Comparison of ENCODE assay signal across 12 cellular contexts in genomic region chr3:65951836-65952505, GRCh38.
A peak's percentile ranks its signal among the peaks of the same experiment; 100 is the strongest.
DNase-seq lines count a peak whose midpoint lies in the region; ATAC-seq, FAIRE-seq and TF ChIP-seq lines count a peak whose summit lies in the region.
"Had no signal": no experiment of that assay in that cellular context is flagged by ENCODE, and none has a peak within 500 bp of the region (broad histone marks: within the 10 kb centered on the region; RNA-seq: fewer than 3 reads in every experiment).

No MANE protein-coding gene starts in this region.

- H3K4me3 Mint-ChIP-seq in MCF 10A (ENCODE audit: unreplicated experiment) (no peak overlapping the region), astrocyte (ENCODE audit: unreplicated experiment) (peak overlapping the region; percentile 65)

- H3K9ac ChIP-seq in astrocyte (ENCODE audit: low read length) = no peak overlapping the region

- TF ChIP-seq CTCF in breast epithelium (IDR thresholded peaks at IDR 0.05) (no peak), MCF 10A (IDR thresholded peaks at IDR 0.05; ENCODE audit: unreplicated experiment) (no peak), astrocyte (IDR thresholded peaks at IDR 0.05; ENCODE audit: insufficient read depth, low read depth, low read length) (no peak), lower lobe of right lung (IDR thresholded peaks at IDR 0.05) (no peak), upper lobe of left lung (IDR thresholded peaks at IDR 0.05) (no peak)

- H4K20me1 ChIP-seq in astrocyte (ENCODE audit: insufficient read depth, low read length) = no peaks in the 10 kb centered on the region

- peak overlapping the region; percentile 46 for H3K4me2 ChIP-seq in astrocyte (ENCODE audit: low read length)

- H3K27me3 ChIP-seq in breast epithelium (no peaks in the 10 kb centered on the region), astrocyte (ENCODE audit: insufficient read depth, low read length) (no peaks in the 10 kb centered on the region), lower lobe of right lung (ENCODE audit: low read depth) (no peaks in the 10 kb centered on the region), upper lobe of left lung (no peaks in the 10 kb centered on the region)

- TF ChIP-seq POLR2A in breast epithelium (IDR thresholded peaks at IDR 0.05) = no peak
- TF ChIP-seq POLR2A in upper lobe of left lung (IDR thresholded peaks at IDR 0.05) = no peak

- no peaks in the 10 kb centered on the region for H3K9me3 Mint-ChIP-seq in MCF 10A (ENCODE audit: unreplicated experiment)
- no peaks in the 10 kb centered on the region for H3K9me3 Mint-ChIP-seq in astrocyte (ENCODE audit: unreplicated experiment)

- no peak for TF ChIP-seq EP300 in upper lobe of left lung (IDR thresholded peaks at IDR 0.05)

- H3K9me3 ChIP-seq in breast epithelium (no peaks in the 10 kb centered on the region), astrocyte (ENCODE audit: insufficient read depth, low read depth, low read length) (no peaks in the 10 kb centered on the region), lower lobe of right lung (no peaks in the 10 kb centered on the region), upper lobe of left lung (no peaks in the 10 kb centered on the region)

- no TSS peak for BruUV-seq in MCF 10A (replicated peaks; lab: Mats Ljungman, UMichigan)

- FAIRE-seq in astrocyte (lab: Jason Lieb, UNC) = peak; percentile 93
- FAIRE-seq: keratinocyte had no signal

- WGBS in upper lobe of left lung, 2 donors = 36 to 42% methylated on average over 4 of the region's 4 CpGs

- H2AFZ ChIP-seq in astrocyte (ENCODE audit: low read depth, low read length) = no peak overlapping the region

- no peak overlapping the region for H3K27ac Mint-ChIP-seq in MCF 10A (ENCODE audit: low read depth, unreplicated experiment)
- peak overlapping the region; percentile 21 for H3K27ac Mint-ChIP-seq in astrocyte (ENCODE audit: unreplicated experiment)
- H3K27ac Mint-ChIP-seq: activated naive CD4-positive, alpha-beta T cell treated with anti-CD3 and anti-CD28 coated beads, Interleukin-2, amount 50 U/mL, for 72 hours had no signal

- H3K36me3 ChIP-seq in breast epithelium (no peaks in the 10 kb centered on the region), astrocyte (ENCODE audit: insufficient read depth, low read length) (no peaks in the 10 kb centered on the region), lower lobe of right lung (no peaks in the 10 kb centered on the region), upper lobe of left lung (no peaks in the 10 kb centered on the region)

- intact Hi-C loops in breast epithelium (cut with DNase I; ENCODE audit: low total_unique reads) = no loop called here
- intact Hi-C loops in MCF 10A (cut with micrococcal nuclease) = no loop called here
- intact Hi-C loops in lower lobe of right lung (cut with DNase I) = no loop called here

- peak overlapping the region in 1 of 3 donors; percentile 21 for H3K4me3 ChIP-seq in breast epithelium
- H3K4me3 ChIP-seq in astrocyte (ENCODE audit: insufficient read depth, low read depth, low read length) = no peak overlapping the region
- H3K4me3 ChIP-seq in lower lobe of right lung = no peak overlapping the region
- H3K4me3 ChIP-seq in upper lobe of left lung = no peak overlapping the region

- DNase-seq in breast epithelium (ENCODE audit: low spot score in 2 of 2) (no peak), MCF 10A (ENCODE audit: unreplicated experiment) (no peak), astrocyte (ENCODE audit: low read depth) (peak; percentile 63), lower lobe of right lung (no peak), upper lobe of left lung (no peak)
- DNase-seq in stimulated activated CD4-positive, alpha-beta T cell treated with anti-CD3 and anti-CD28 coated beads, Interleukin-15, amount 100 ng/mL, for 24 hours = no peak
- no peak for DNase-seq in activated T-cell treated with anti-CD3 and anti-CD28 coated beads, Interleukin-2, amount 50 U/mL, for 1 hour
- DNase-seq: NCI-H2029 treated with DMSO at 0.1 percent for 48 hours, posterior cingulate gyrus had no signal

- ATAC-seq in lower lobe of right lung (peak in 1 of 2 donors; percentile 1), upper lobe of left lung (ENCODE audit: low FRiP score in 2 of 2) (no peak), GM19397 (IDR thresholded peaks at IDR 0.05; ENCODE audit: unreplicated experiment) (no peak)
- ATAC-seq: activated naive CD4-positive, alpha-beta T cell treated with anti-CD3 and anti-CD28 coated beads, Interleukin-2, amount 50 U/mL, for 72 hours had no signal

- H3K27ac ChIP-seq in breast epithelium (peak overlapping the region; percentile 90 to 95), astrocyte (ENCODE audit: low read depth, low read length) (no peak overlapping the region), lower lobe of right lung (peak overlapping the region; percentile 83), upper lobe of left lung (peak overlapping the region; percentile 83 to 88 (median 84))

- H3K4me1 Mint-ChIP-seq in MCF 10A (ENCODE audit: insufficient read depth, unreplicated experiment) = peaks cover 6% of the 10 kb centered on the region
- peaks cover 49% of the 10 kb centered on the region for H3K4me1 Mint-ChIP-seq in astrocyte (ENCODE audit: low read depth, unreplicated experiment)

- H3K4me1 ChIP-seq in breast epithelium = peaks cover 0 to 16% of the 10 kb centered on the region in 2 donors
- peaks cover 59% of the 10 kb centered on the region for H3K4me1 ChIP-seq in astrocyte (ENCODE audit: insufficient read depth, low read length)
- peaks cover 67% of the 10 kb centered on the region for H3K4me1 ChIP-seq in lower lobe of right lung
- H3K4me1 ChIP-seq in upper lobe of left lung = peaks cover 42 to 70% (median 58%) of the 10 kb centered on the region in 4 donors

- H3K79me2 ChIP-seq in astrocyte (ENCODE audit: insufficient read depth, low read length) = peaks cover 10% of the 10 kb centered on the region

- no peaks in the 10 kb centered on the region for H3K27me3 Mint-ChIP-seq in MCF 10A (ENCODE audit: insufficient read depth, unreplicated experiment)
- H3K27me3 Mint-ChIP-seq in astrocyte (ENCODE audit: low read depth, unreplicated experiment) = no peaks in the 10 kb centered on the region

- CTCF ChIA-PET in MCF 10A (lab: Yijun Ruan, JAX) = no interaction called here

- H3K36me3 Mint-ChIP-seq in MCF 10A (ENCODE audit: insufficient read depth, unreplicated experiment) = peaks cover 6% of the 10 kb centered on the region
- no peaks in the 10 kb centered on the region for H3K36me3 Mint-ChIP-seq in astrocyte (ENCODE audit: low read depth, unreplicated experiment)
- H3K36me3 Mint-ChIP-seq: activated naive CD4-positive, alpha-beta T cell treated with anti-CD3 and anti-CD28 coated beads, Interleukin-2, amount 50 U/mL, for 72 hours had no signal

- POLR2A ChIA-PET in MCF 10A (lab: Yijun Ruan, JAX) = no interaction called here
